ENCODE assay signal across 12 cellular contexts in genomic region chr16:57357330-57358151, GRCh38. TPM values are rescaled to one million over a fixed set of nuclear protein-coding genes. Genes with fewer than 3 reads are reported as not detected.
DNase-seq lines count a peak whose midpoint lies in the region; ATAC-seq, FAIRE-seq and TF ChIP-seq lines count a peak whose summit lies in the region.
"Had no signal": no experiment of that assay in that cellular context is flagged by ENCODE, and none has a peak within 500 bp of the region (broad histone marks: within the 10 kb centered on the region; RNA-seq: fewer than 3 reads in every experiment).

No MANE protein-coding gene starts in this region.

- H3K4me1 Mint-ChIP-seq in Calu3 (ENCODE audit: low read depth, unreplicated experiment), result peaks cover 32% of the 10 kb centered on the region
- H3K4me1 Mint-ChIP-seq: CD8-positive, alpha-beta memory T cell had no signal

- peak overlapping the region; percentile 6 for H3K27ac Mint-ChIP-seq in Calu3 (ENCODE audit: unreplicated experiment)

- in situ Hi-C loops in HepG2 (cut with HindIII; ENCODE audit: extremely low pct_ligation_motif_present, low pct_unique_long_range_greater_than_20kb), result no loop called here

- H3K79me2 ChIP-seq in HepG2 (ENCODE audit: insufficient read depth, low read length), result no peaks in the 10 kb centered on the region

- 0 out of 2 replicates have a peak overlapping the region, but pooled peaks have one; percentile 7 for H3K9ac ChIP-seq in HepG2 (ENCODE audit: insufficient read depth, low read depth, low read length)

- H3K36me3 Mint-ChIP-seq in Calu3 (ENCODE audit: insufficient read depth, unreplicated experiment), result peaks cover 4% of the 10 kb centered on the region
- H3K36me3 Mint-ChIP-seq: CD8-positive, alpha-beta memory T cell; naive B cell had no signal

- H3K36me3 ChIP-seq in HepG2 (replicated peaks in 1 of 2; ENCODE audit: control insufficient read depth in 1 of 2, insufficient read depth in 2 of 2, low read length in 2 of 2), result no peaks in the 10 kb centered on the region

- 24% methylated on average over 10 of the region's 10 CpGs for WGBS in HepG2 (ENCODE audit: low lambda C conversion rate)

- peak overlapping the region; percentile 48 for H3K4me2 ChIP-seq in HepG2 (ENCODE audit: low read depth, low read length)

- CTCF ChIA-PET in Calu3 (lab: Charles Lee) (no interaction called here), HepG2 (lab: Yijun Ruan, JAX; ENCODE audit: low intra/inter-chr PET ratio, low total read pairs) (no interaction called here)

- FAIRE-seq in HepG2 (lab: Jason Lieb, UNC), result no peak

- no peak for TF ChIP-seq RAD21 in HepG2 (CRISPR knock-in tag; IDR thresholded peaks at IDR 0.05)

- no peaks in the 10 kb centered on the region for H3K9me3 Mint-ChIP-seq in Calu3 (ENCODE audit: low read depth, unreplicated experiment)
- H3K9me3 Mint-ChIP-seq: CD8-positive, alpha-beta memory T cell; naive B cell had no signal

- no peak overlapping the region; a peak in 1 of 6 replicates for H3K4me3 ChIP-seq in HepG2 (replicated peaks in 1 of 3; ENCODE audit: insufficient read depth in 1 of 3, low read depth in 2 of 3, low read length in 3 of 3)

- no peaks in the 10 kb centered on the region for H3K9me3 ChIP-seq in HepG2 (ENCODE audit: low read length)

- peaks cover 0 to 21% of the 10 kb centered on the region in 2 experiments; a peak in 3 of 5 replicates for H3K27me3 ChIP-seq in HepG2 (ENCODE audit: control insufficient read depth in 1 of 2, insufficient read depth in 2 of 2, low read length in 2 of 2)

- H3K27me3 Mint-ChIP-seq in Calu3 (ENCODE audit: unreplicated experiment), result no peaks in the 10 kb centered on the region

- DNase-seq in Calu3 (no peak), NOMO-1 treated with dmso at 0.1 percent for 144 hours (lab: John Stamatoyannopoulos, UW; ENCODE audit: unreplicated experiment) (peak; percentile 58), HepG2 (ENCODE audit: low spot score) (peak; percentile 46), A172 (ENCODE audit: low spot score) (no peak), left cardiac atrium (no peak)
- DNase-seq: CD8-positive, alpha-beta memory T cell; naive B cell had no signal

- TF ChIP-seq POLR2A in HepG2 (IDR thresholded peaks at IDR 0.05; ENCODE audit: insufficient read depth in 1 of 2, low read depth in 2 of 2, low read length in 2 of 2), result no peak

- H2AFZ ChIP-seq in HepG2 (ENCODE audit: low read length), result peak overlapping the region; percentile 2

- TF ChIP-seq EP300 in HepG2 (IDR thresholded peaks at IDR 0.05; ENCODE audit: low read depth in 2 of 2, low read length in 2 of 2) (no peak), HepG2 (CRISPR knock-in tag; IDR thresholded peaks at IDR 0.05; ENCODE audit: borderline replicate concordance) (no peak)

- TF ChIP-seq CTCF in Calu3 (IDR thresholded peaks at IDR 0.05; ENCODE audit: unreplicated experiment), result no peak
- no peak for TF ChIP-seq CTCF in HepG2 (CRISPR knock-in tag; IDR thresholded peaks at IDR 0.05)

- BruUV-seq in Calu3 (replicated peaks; lab: Mats Ljungman, UMichigan) (no TSS peak), HepG2 (replicated peaks; lab: Mats Ljungman, UMichigan) (no TSS peak)

- no peak overlapping the region for H3K4me3 Mint-ChIP-seq in Calu3 (ENCODE audit: low read depth, unreplicated experiment)
- H3K4me3 Mint-ChIP-seq: CD8-positive, alpha-beta memory T cell had no signal

- POLR2A ChIA-PET in HepG2 (lab: Yijun Ruan, JAX), result interaction anchor here (2.0 kb wide), 1 partner anchor 15 kb away, joined by 11 read pairs; the partner anchor contains the start of gene CX3CL1

- peak; percentile 43 for ATAC-seq in GM21390 (IDR thresholded peaks at IDR 0.05; ENCODE audit: unreplicated experiment)
- peak; percentile 53 for ATAC-seq in HepG2
- ATAC-seq in GM21526 (IDR thresholded peaks at IDR 0.05; ENCODE audit: low FRiP score, unreplicated experiment), result no peak
- no peak for ATAC-seq in HG02571 (IDR thresholded peaks at IDR 0.05; ENCODE audit: unreplicated experiment)
- no peak for ATAC-seq in left cardiac atrium

- H4K20me1 ChIP-seq in HepG2 (ENCODE audit: insufficient read depth, low read length), result no peaks in the 10 kb centered on the region

- intact Hi-C loops in Calu3 (cut with micrococcal nuclease; ENCODE audit: unreplicated experiment) (no loop called here), HepG2 (cut with micrococcal nuclease; ENCODE audit: unreplicated experiment) (no loop called here), left cardiac atrium (cut with DNase I) (no loop called here)

- H3K27ac ChIP-seq in HepG2 (ENCODE audit: extremely low read length, insufficient read depth, low read length), result no peak overlapping the region
- H3K27ac ChIP-seq: VCaP had no signal

- H3K4me1 ChIP-seq in HepG2 (ENCODE audit: insufficient read depth, low read length), result peaks cover 23% of the 10 kb centered on the region

RNA-seq across cellular contexts. Expression of gene CCL22, which starts 1.0 kb away (rescaled TPM):
- total RNA-seq in Calu3 (2022), result 2.6 and 4.5 TPM in 2 replicates
- 0.06 TPM in 1 of 2 replicates, not detected in the other for total RNA-seq in HepG2 (2016; rRNA removed; fragmentation: Illumina TruSeq; extraction: Trizol)
- not detected in 2 replicates for total RNA-seq in HepG2 (2016; cell fraction: cytosol; rRNA removed; fragmentation: Illumina TruSeq; extraction: Trizol; ENCODE audit: low read depth)
- total RNA-seq in HepG2 (2016; cell fraction: insoluble cytoplasmic fraction; rRNA removed; fragmentation: Illumina TruSeq; extraction: Trizol), result 0.06 and 0.09 TPM in 2 replicates
- total RNA-seq in HepG2 (2016; cell fraction: membrane; rRNA removed; fragmentation: Illumina TruSeq; extraction: Trizol), result not detected in 2 replicates
- 0.16 TPM in 1 of 2 replicates, not detected in the other for total RNA-seq in HepG2 (2016; cell fraction: nucleus; rRNA removed; fragmentation: Illumina TruSeq; extraction: Trizol)
- polyA plus RNA-seq in HepG2 (2011; rRNA removed), result 0.04 TPM in 1 of 2 replicates, not detected in the other
- polyA plus RNA-seq in HepG2 (2011; cell fraction: cytosol; rRNA removed), result 0.01 and 0.04 TPM in 2 replicates
- 0.03 TPM in 1 of 2 replicates, not detected in the other for polyA plus RNA-seq in HepG2 (2011; cell fraction: nucleus; rRNA removed)
- polyA plus RNA-seq in HepG2 (2012), result 0.04 TPM in 1 of 2 replicates, not detected in the other
- 0.05 TPM in 1 of 2 replicates, not detected in the other for polyA plus RNA-seq in HepG2 (2016; cell fraction: cytosol; fragmentation: Illumina TruSeq; extraction: Trizol; ENCODE audit: low read depth)
- 0.17 TPM in 1 of 2 replicates, not detected in the other for polyA plus RNA-seq in HepG2 (2016; cell fraction: insoluble cytoplasmic fraction; fragmentation: Illumina TruSeq; extraction: Trizol; ENCODE audit: low read depth)
- polyA plus RNA-seq in HepG2 (2016; cell fraction: membrane; fragmentation: Illumina TruSeq; extraction: Trizol; ENCODE audit: low read depth), result 0.06 TPM in 1 of 2 replicates, not detected in the other
- polyA plus RNA-seq in HepG2 (2016; cell fraction: nucleus; fragmentation: Illumina TruSeq; extraction: Trizol; ENCODE audit: insufficient read depth, low read depth), result 0.25 TPM in 1 of 2 replicates, not detected in the other
- 0.07 TPM in 1 of 2 replicates, not detected in the other for polyA minus RNA-seq in HepG2 (2011; rRNA and poly(A)+ RNA removed; ENCODE audit: low replicate concordance)
- polyA minus RNA-seq in HepG2 (2011; cell fraction: cytosol; rRNA and poly(A)+ RNA removed), result not detected in 2 replicates
- not detected in 2 replicates for polyA minus RNA-seq in HepG2 (2011; cell fraction: nucleus; rRNA and poly(A)+ RNA removed)
- not detected in 2 replicates for total RNA-seq in A172 (2014; rRNA removed; shearing (Covaris generic))
- under 1 TPM; 0.06 to 0.10 TPM for total RNA-seq in left cardiac atrium
- total RNA-seq: skeletal muscle tissue had no signal
- polyA plus RNA-seq: CD8-positive, alpha-beta memory T cell had no signal

RNA-seq across cellular contexts. Expression of gene CX3CL1, which starts 14.7 kb away (rescaled TPM):
- total RNA-seq in Calu3 (2022), result 17.6 and 41.4 TPM in 2 replicates
- total RNA-seq in HepG2 (2016; rRNA removed; fragmentation: Illumina TruSeq; extraction: Trizol), result 23.4 and 57.3 TPM in 2 replicates
- 7.3 and 8.2 TPM in 2 replicates for total RNA-seq in HepG2 (2016; cell fraction: cytosol; rRNA removed; fragmentation: Illumina TruSeq; extraction: Trizol; ENCODE audit: low read depth)
- total RNA-seq in HepG2 (2016; cell fraction: insoluble cytoplasmic fraction; rRNA removed; fragmentation: Illumina TruSeq; extraction: Trizol), result 21.6 and 59.9 TPM in 2 replicates
- 22.2 and 22.7 TPM in 2 replicates for total RNA-seq in HepG2 (2016; cell fraction: membrane; rRNA removed; fragmentation: Illumina TruSeq; extraction: Trizol)
- 62.3 and 70.4 TPM in 2 replicates for total RNA-seq in HepG2 (2016; cell fraction: nucleus; rRNA removed; fragmentation: Illumina TruSeq; extraction: Trizol)
- 60.8 and 96.8 TPM in 2 replicates for polyA plus RNA-seq in HepG2 (2011; rRNA removed)
- 56.4 and 56.5 TPM in 2 replicates for polyA plus RNA-seq in HepG2 (2011; cell fraction: cytosol; rRNA removed)
- 79.9 and 86.1 TPM in 2 replicates for polyA plus RNA-seq in HepG2 (2011; cell fraction: nucleus; rRNA removed)
- 41.7 and 72.2 TPM in 2 replicates for polyA plus RNA-seq in HepG2 (2012)
- polyA plus RNA-seq in HepG2 (2016; cell fraction: cytosol; fragmentation: Illumina TruSeq; extraction: Trizol; ENCODE audit: low read depth), result 7.2 and 7.4 TPM in 2 replicates
- 27.9 and 36.9 TPM in 2 replicates for polyA plus RNA-seq in HepG2 (2016; cell fraction: insoluble cytoplasmic fraction; fragmentation: Illumina TruSeq; extraction: Trizol; ENCODE audit: low read depth)
- polyA plus RNA-seq in HepG2 (2016; cell fraction: membrane; fragmentation: Illumina TruSeq; extraction: Trizol; ENCODE audit: low read depth), result 15.0 and 15.2 TPM in 2 replicates
- 134 and 147 TPM in 2 replicates for polyA plus RNA-seq in HepG2 (2016; cell fraction: nucleus; fragmentation: Illumina TruSeq; extraction: Trizol; ENCODE audit: insufficient read depth, low read depth)
- 0.19 and 92.7 TPM in 2 replicates for polyA minus RNA-seq in HepG2 (2011; rRNA and poly(A)+ RNA removed; ENCODE audit: low replicate concordance)
- 36.8 and 44.2 TPM in 2 replicates for polyA minus RNA-seq in HepG2 (2011; cell fraction: cytosol; rRNA and poly(A)+ RNA removed)
- polyA minus RNA-seq in HepG2 (2011; cell fraction: nucleus; rRNA and poly(A)+ RNA removed), result 38.0 and 38.2 TPM in 2 replicates
- total RNA-seq in A172 (2014; rRNA removed; shearing (Covaris generic)), result 0.79 and 0.88 TPM in 2 replicates
- total RNA-seq in left cardiac atrium, result 10 to 100 TPM; 13.7 to 23.2 TPM
- total RNA-seq: CD8-positive, alpha-beta memory T cell had no signal
- polyA plus RNA-seq: CD8-positive, alpha-beta memory T cell had no signal

RNA-seq across cellular contexts. Expression of gene CCL17, which starts 47.0 kb away (rescaled TPM):
- total RNA-seq in Calu3 (2022) (not detected in 2 replicates), HepG2 (2016; rRNA removed; fragmentation: Illumina TruSeq; extraction: Trizol) (not detected in 2 replicates), left cardiac atrium (not detected)
- not detected in 2 replicates for total RNA-seq in HepG2 (2016; cell fraction: cytosol; rRNA removed; fragmentation: Illumina TruSeq; extraction: Trizol; ENCODE audit: low read depth)
- total RNA-seq in HepG2 (2016; cell fraction: insoluble cytoplasmic fraction; rRNA removed; fragmentation: Illumina TruSeq; extraction: Trizol), result not detected in 2 replicates
- total RNA-seq in HepG2 (2016; cell fraction: membrane; rRNA removed; fragmentation: Illumina TruSeq; extraction: Trizol), result not detected in 2 replicates
- total RNA-seq in HepG2 (2016; cell fraction: nucleus; rRNA removed; fragmentation: Illumina TruSeq; extraction: Trizol), result not detected in 2 replicates
- polyA plus RNA-seq in HepG2 (2011; rRNA removed), result not detected in 2 replicates
- polyA plus RNA-seq in HepG2 (2011; cell fraction: cytosol; rRNA removed), result not detected in 2 replicates
- polyA plus RNA-seq in HepG2 (2011; cell fraction: nucleus; rRNA removed), result not detected in 2 replicates
- not detected in 2 replicates for polyA plus RNA-seq in HepG2 (2012)
- not detected in 2 replicates for polyA plus RNA-seq in HepG2 (2016; cell fraction: cytosol; fragmentation: Illumina TruSeq; extraction: Trizol; ENCODE audit: low read depth)
- not detected in 2 replicates for polyA plus RNA-seq in HepG2 (2016; cell fraction: insoluble cytoplasmic fraction; fragmentation: Illumina TruSeq; extraction: Trizol; ENCODE audit: low read depth)
- not detected in 2 replicates for polyA plus RNA-seq in HepG2 (2016; cell fraction: membrane; fragmentation: Illumina TruSeq; extraction: Trizol; ENCODE audit: low read depth)
- not detected in 2 replicates for polyA plus RNA-seq in HepG2 (2016; cell fraction: nucleus; fragmentation: Illumina TruSeq; extraction: Trizol; ENCODE audit: insufficient read depth, low read depth)
- polyA minus RNA-seq in HepG2 (2011; rRNA and poly(A)+ RNA removed; ENCODE audit: low replicate concordance), result not detected in 2 replicates
- not detected in 2 replicates for polyA minus RNA-seq in HepG2 (2011; cell fraction: cytosol; rRNA and poly(A)+ RNA removed)
- not detected in 2 replicates for polyA minus RNA-seq in HepG2 (2011; cell fraction: nucleus; rRNA and poly(A)+ RNA removed)
- 3.4 and 14.2 TPM in 2 replicates for total RNA-seq in A172 (2014; rRNA removed; shearing (Covaris generic))
- total RNA-seq: skeletal muscle tissue had no signal
- polyA plus RNA-seq: CD8-positive, alpha-beta memory T cell had no signal

Comparison
In these comparisons a context has a peak if more than half of its experiments do, and no peak if none do; other contexts are left out.
1. DNase-seq: peak in NOMO-1 treated with dmso at 0.1 percent for 144 hours (single experiment) and HepG2 (single experiment); none in Calu3 (single experiment), A172 (single experiment) and left cardiac atrium (single experiment).
2. ATAC-seq: peak in GM21390 (single experiment) and HepG2 (single experiment); none in GM21526 (single experiment), HG02571 (single experiment) and left cardiac atrium (0 of 2).